Comparison of ENCODE assay signal across 19 cellular contexts in the genomic region with DNA sequence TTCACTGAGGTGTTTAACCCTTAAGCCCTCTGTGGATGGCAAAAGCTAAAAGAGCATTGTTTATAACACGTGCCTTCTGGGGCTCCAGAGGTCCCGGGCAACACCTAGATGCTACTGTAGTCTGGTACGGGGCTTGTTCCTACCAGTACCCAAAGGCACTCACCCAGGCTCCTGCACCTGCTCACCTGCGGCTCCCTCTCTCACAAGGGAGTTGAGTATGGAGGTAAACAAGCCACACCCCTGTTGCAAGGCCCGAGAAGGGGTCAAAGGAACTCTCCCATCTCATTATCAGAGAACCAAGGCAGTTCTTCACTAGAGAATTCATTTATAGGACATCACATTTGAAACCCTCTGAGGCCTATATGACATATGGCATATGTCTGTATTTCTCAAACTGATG. TPM values are rescaled to one million over a fixed set of nuclear protein-coding genes. Genes with fewer than 3 reads are reported as not detected.
DNase-seq lines count a peak whose midpoint lies in the region; ATAC-seq and TF ChIP-seq lines count a peak whose summit lies in the region.
"Had no signal": no experiment of that assay in that cellular context is flagged by ENCODE, and none has a peak within 500 bp of the region (broad histone marks: within the 10 kb centered on the region; RNA-seq: fewer than 3 reads in every experiment).

No MANE protein-coding gene starts in this region.

- H3K4me3 Mint-ChIP-seq in CD4-positive, alpha-beta memory T cell: peak overlapping the region in 2 of 8 donors; percentile 20 to 36
- H3K4me3 Mint-ChIP-seq: CD8-positive, alpha-beta memory T cell; IgD-negative memory B cell had no signal

- no peaks in the 10 kb centered on the region for H3K36me3 ChIP-seq in CD4-positive, alpha-beta memory T cell (ENCODE audit: insufficient read depth, low read length)
- H3K36me3 ChIP-seq in mucosa of descending colon (ENCODE audit: low read depth): no peaks in the 10 kb centered on the region
- H3K36me3 ChIP-seq: BE2C had no signal

- ATAC-seq in mucosa of descending colon: peak; percentile 71
- no peak for ATAC-seq in HG03457 (IDR thresholded peaks at IDR 0.05; ENCODE audit: unreplicated experiment)

- CTCF ChIA-PET in CD4-positive, alpha-beta memory T cell (lab: Charles Lee; ENCODE audit: partially characterized antibody): interaction anchor here (1.3 to 1.6 kb wide), 2 partner anchors 11 to 66 kb away, joined by 4 to 5 read pairs; no protein-coding TSS in a partner anchor

- TF ChIP-seq CTCF in mucosa of descending colon (IDR thresholded peaks at IDR 0.05) (no peak), GM13977 (IDR thresholded peaks at IDR 0.05; ENCODE audit: extremely low read depth, insufficient read depth, missing control alignments) (no peak)

- peak overlapping the region in 5 of 7 donors; percentile 3 to 72 (median 51) for H3K27ac Mint-ChIP-seq in CD4-positive, alpha-beta memory T cell
- H3K27ac Mint-ChIP-seq: CD8-positive, alpha-beta memory T cell had no signal

- H3K27ac ChIP-seq in CD4-positive, alpha-beta memory T cell (ENCODE audit: low read depth, low read length): no peak overlapping the region
- H3K27ac ChIP-seq: 22Rv1 had no signal

- H3K9me3 Mint-ChIP-seq in CD4-positive, alpha-beta memory T cell: peaks cover 0 to 6% (median 0%) of the 10 kb centered on the region in 8 donors

- H3K27me3 ChIP-seq in CD4-positive, alpha-beta memory T cell (ENCODE audit: insufficient read depth, low read length): no peaks in the 10 kb centered on the region
- H3K27me3 ChIP-seq: BE2C had no signal

- POLR2A ChIA-PET in CD4-positive, alpha-beta memory T cell (lab: Charles Lee; ENCODE audit: partially characterized antibody): interaction anchor here (0.9 kb wide), 1 partner anchor 46 kb away, joined by 3 read pairs; no protein-coding TSS in a partner anchor

- in situ Hi-C loops in GM13977 (cut with MboI; ENCODE audit: low pct_unique_long_range_greater_than_20kb, low sequenced_read_pairs, unreplicated experiment): no loop called here

- H3K27me3 Mint-ChIP-seq in CD4-positive, alpha-beta memory T cell: no peaks in the 10 kb centered on the region

- no peaks in the 10 kb centered on the region for H3K36me3 Mint-ChIP-seq in CD4-positive, alpha-beta memory T cell
- H3K36me3 Mint-ChIP-seq: IgD-negative memory B cell had no signal

- peaks cover 50% of the 10 kb centered on the region for H3K4me1 ChIP-seq in CD4-positive, alpha-beta memory T cell (ENCODE audit: insufficient read depth, low read length)
- H3K4me1 ChIP-seq in mucosa of descending colon (ENCODE audit: low read depth): no peaks in the 10 kb centered on the region

- H3K4me3 ChIP-seq in CD4-positive, alpha-beta memory T cell (ENCODE audit: low read length in 2 of 2): no peak overlapping the region
- H3K4me3 ChIP-seq in mucosa of descending colon: no peak overlapping the region

- intact Hi-C loops in CD4-positive, alpha-beta memory T cell (cut with micrococcal nuclease): no loop called here
- intact Hi-C loops in mucosa of descending colon (cut with DNase I, micrococcal nuclease): no loop called here

- DNase-seq in DMS153 (lab: John Stamatoyannopoulos, UW): peak; percentile 14
- no peak for DNase-seq in DMS153 treated with DMSO at 0.1 percent for 48 hours (lab: John Stamatoyannopoulos, UW; ENCODE audit: unreplicated experiment)
- DNase-seq in CD4-positive, alpha-beta memory T cell: no peak
- DNase-seq in NCI-H510A treated with DMSO at 0.1 percent for 48 hours (lab: John Stamatoyannopoulos, UW): peak; percentile 77
- peak in 2 of 3 donors; percentile 36 to 41 for DNase-seq in mucosa of descending colon
- DNase-seq in UCSD-AML1 (lab: John Stamatoyannopoulos, UW; ENCODE audit: unreplicated experiment): no peak
- no peak for DNase-seq in GM13977 (ENCODE audit: low spot score)
- DNase-seq: BE2C; CD8-positive, alpha-beta memory T cell; Kasumi-1; NCI-H1105; NCI-H2081; NCI-H226; NCI-H774; RPMI8226; SIG-M5 had no signal

- H3K9me3 ChIP-seq in CD4-positive, alpha-beta memory T cell (ENCODE audit: control insufficient read depth in 1 of 2, low read length in 2 of 2): no peaks in the 10 kb centered on the region
- no peaks in the 10 kb centered on the region for H3K9me3 ChIP-seq in mucosa of descending colon
- H3K9me3 ChIP-seq: BE2C had no signal

- H3K4me1 Mint-ChIP-seq in CD4-positive, alpha-beta memory T cell: peaks cover 33 to 55% (median 46%) of the 10 kb centered on the region in 4 donors

RNA-seq across cellular contexts. Expression of gene IL6ST, which starts 53.4 kb away (rescaled TPM):
- total RNA-seq in CD4-positive, alpha-beta memory T cell: 100 to 1,000 TPM; 176 to 180 TPM
- 10 to 100 TPM; 26.3 to 42.8 TPM for polyA plus RNA-seq in CD4-positive, alpha-beta memory T cell
- total RNA-seq in mucosa of descending colon: 100 to 1,000 TPM in 2 of 3 donors, 10 to 100 TPM in 1; 78.0 to 209 (median 126) TPM

Comparison
In these comparisons a context has a peak if more than half of its experiments do, and no peak if none do; other contexts are left out.
1. DNase-seq: peak in DMS153 (single experiment), NCI-H510A treated with DMSO at 0.1 percent for 48 hours (single experiment) and mucosa of descending colon (2 of 3); none in DMS153 treated with DMSO at 0.1 percent for 48 hours (single experiment), CD4-positive, alpha-beta memory T cell (0 of 5), UCSD-AML1 (single experiment) and GM13977 (single experiment).